11 cellular contexts compared by ENCODE assay signal in the genomic region with DNA sequence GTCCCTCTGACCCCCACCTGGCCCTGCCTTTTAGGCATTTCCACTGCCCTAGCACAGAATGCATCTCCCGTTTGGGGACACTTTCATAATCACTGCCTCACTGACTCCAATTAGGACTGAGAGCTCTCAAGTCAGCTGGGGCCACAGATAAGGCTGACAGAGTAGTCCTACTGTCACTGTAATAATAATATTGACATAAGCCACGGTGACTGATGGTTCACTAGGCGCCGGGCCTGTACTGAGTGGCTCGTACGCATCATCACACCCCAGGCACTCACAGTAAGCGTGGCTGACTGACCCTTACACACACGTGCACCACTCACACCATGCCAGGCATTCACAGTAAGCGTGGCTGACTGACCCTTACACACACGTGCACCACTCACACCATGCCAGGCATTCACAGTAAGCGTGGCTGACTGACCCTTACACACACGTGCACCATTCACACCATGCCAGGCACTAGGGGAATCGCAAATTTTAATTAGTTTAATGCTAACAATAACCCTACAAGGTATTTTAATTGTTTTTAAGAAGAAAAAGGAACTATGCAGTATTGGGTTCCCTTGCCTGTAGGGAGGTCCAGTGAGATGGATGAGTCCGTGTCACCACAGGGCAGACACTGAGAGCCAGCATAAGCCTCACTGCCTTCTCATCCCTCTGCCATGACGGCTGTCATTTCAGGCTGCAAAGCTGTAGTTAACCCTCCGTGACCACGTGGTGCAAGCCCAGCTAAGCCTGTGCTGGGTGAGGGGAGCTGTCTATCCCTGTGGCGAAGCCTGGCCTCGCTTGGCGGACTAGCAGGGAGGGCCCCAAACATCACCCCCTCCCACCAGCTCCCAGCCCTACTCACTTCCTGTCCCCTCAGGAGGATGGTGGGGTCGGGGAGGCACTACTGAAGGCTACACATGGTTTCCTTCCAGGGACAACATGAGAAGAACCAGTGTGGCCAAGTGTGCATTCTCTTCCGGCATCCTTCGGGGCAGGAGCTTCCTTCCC.
A peak's percentile ranks its signal among the peaks of the same experiment; 100 is the strongest.
DNase-seq lines count a peak whose midpoint lies in the region; ATAC-seq and TF ChIP-seq lines count a peak whose summit lies in the region.
"Had no signal": no experiment of that assay in that cellular context is flagged by ENCODE, and none has a peak within 500 bp of the region (broad histone marks: within the 10 kb centered on the region; RNA-seq: fewer than 3 reads in every experiment).

No MANE protein-coding gene starts in this region.

- ATAC-seq in Right ventricle myocardium superior (ENCODE audit: poor library complexity), result peak; percentile 47
- ATAC-seq: Panc1 had no signal

- H3K9me3 Mint-ChIP-seq in activated naive CD4-positive, alpha-beta T cell treated with anti-CD3 and anti-CD28 coated beads, Interleukin-2, amount 10 ng/mL, durations not matched to agents 7 days and 5 days, result no peaks in the 10 kb centered on the region

- no peaks in the 10 kb centered on the region for H3K27me3 ChIP-seq in stomach

- no peak overlapping the region for H3K27ac Mint-ChIP-seq in activated naive CD4-positive, alpha-beta T cell treated with anti-CD3 and anti-CD28 coated beads, Interleukin-2, amount 10 ng/mL, durations not matched to agents 7 days and 5 days

- TF ChIP-seq EP300 in stomach (IDR thresholded peaks at IDR 0.05), result no peak

- H3K9me3 ChIP-seq in KOPT-K1 (ENCODE audit: insufficient read depth, low read length, poor library complexity, severe bottlenecking), result no peaks in the 10 kb centered on the region
- H3K9me3 ChIP-seq in stomach, result no peaks in the 10 kb centered on the region

- no peak for TF ChIP-seq POLR2A in stomach (IDR thresholded peaks at IDR 0.05)

- peaks cover 15% of the 10 kb centered on the region for H3K4me1 Mint-ChIP-seq in activated naive CD4-positive, alpha-beta T cell treated with anti-CD3 and anti-CD28 coated beads, Interleukin-2, amount 10 ng/mL, durations not matched to agents 7 days and 5 days

- 66 to 82% (median 80%) methylated on average over 16 to 23 of the region's 23 CpGs for WGBS in stomach, 5 donors

- intact Hi-C loops in Right ventricle myocardium superior (cut with DNase I), result no loop called here
- intact Hi-C loops in stomach (cut with DNase I; ENCODE audit: low total_unique reads), result no loop called here

- H3K27ac ChIP-seq in KOPT-K1 (ENCODE audit: low read depth, low read length, poor library complexity, severe bottlenecking) (peak overlapping the region; percentile 33), stomach (peak overlapping the region in 3 of 5 donors; percentile 24 to 42 (median 25))

- DNase-seq in NCI-H774 (lab: John Stamatoyannopoulos, UW), result peak; percentile 18
- DNase-seq in Right ventricle myocardium superior, result no peak
- no peak for DNase-seq in stomach
- DNase-seq in activated naive CD4-positive, alpha-beta T cell treated with anti-CD3 and anti-CD28 coated beads, Interleukin-2, amount 10 ng/mL, durations not matched to agents 7 days and 5 days, result no peak
- no peak for DNase-seq in DMS 273 (lab: John Stamatoyannopoulos, UW; ENCODE audit: unreplicated experiment)
- DNase-seq in activated CD4-positive, alpha-beta T cell treated with anti-CD3 and anti-CD28 coated beads for 4 hours, result no peak
- no peak for DNase-seq in hypothalamus (lab: John Stamatoyannopoulos, UW)
- DNase-seq: activated T-cell treated with anti-CD3 and anti-CD28 coated beads for 4 hours had no signal

- H3K27me3 Mint-ChIP-seq in activated naive CD4-positive, alpha-beta T cell treated with anti-CD3 and anti-CD28 coated beads, Interleukin-2, amount 10 ng/mL, durations not matched to agents 7 days and 5 days, result no peaks in the 10 kb centered on the region

- H3K36me3 Mint-ChIP-seq in activated naive CD4-positive, alpha-beta T cell treated with anti-CD3 and anti-CD28 coated beads, Interleukin-2, amount 10 ng/mL, durations not matched to agents 7 days and 5 days, result no peaks in the 10 kb centered on the region

- CTCF ChIA-PET in activated naive CD4-positive, alpha-beta T cell treated with anti-CD3 and anti-CD28 coated beads, Interleukin-2, amount 10 ng/mL, durations not matched to agents 7 days and 5 days (lab: Charles Lee), result no interaction called here

- H3K4me3 ChIP-seq in stomach, result no peak overlapping the region
- H3K4me3 ChIP-seq: skin epidermis had no signal

- H3K4me3 Mint-ChIP-seq in activated naive CD4-positive, alpha-beta T cell treated with anti-CD3 and anti-CD28 coated beads, Interleukin-2, amount 10 ng/mL, durations not matched to agents 7 days and 5 days, result no peak overlapping the region

- peaks cover 36 to 93% (median 64%) of the 10 kb centered on the region in 4 donors for H3K4me1 ChIP-seq in stomach

- H3K36me3 ChIP-seq in KOPT-K1 (ENCODE audit: insufficient read depth, low read length) (peaks cover 35% of the 10 kb centered on the region), stomach (peaks cover 0 to 18% (median 12%) of the 10 kb centered on the region in 4 donors)

- TF ChIP-seq CTCF in stomach (IDR thresholded peaks at IDR 0.05), result no peak
